13 cellular contexts compared by ENCODE assay signal in the genomic region with DNA sequence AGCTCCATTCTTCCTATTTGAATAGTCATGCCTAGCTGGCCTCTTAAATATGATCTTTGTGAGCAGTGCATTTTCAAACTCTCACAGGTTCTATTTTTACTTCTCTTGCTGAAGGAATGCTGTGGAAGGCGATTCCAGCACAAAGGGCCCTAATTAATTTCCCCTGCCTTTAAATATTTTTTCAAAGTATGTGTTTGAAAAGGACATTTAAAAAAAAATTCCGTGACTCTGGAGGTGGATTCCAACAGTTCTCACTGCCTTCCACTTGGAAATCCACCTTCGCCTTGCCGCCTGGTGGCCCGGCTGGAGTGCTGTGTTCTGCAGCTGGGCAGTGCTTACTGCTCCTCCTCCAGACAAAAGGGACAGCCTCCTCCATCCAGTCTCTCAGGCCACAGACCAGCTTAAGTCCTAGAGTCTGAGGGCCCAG.
DNase-seq lines count a peak whose midpoint lies in the region; ATAC-seq and TF ChIP-seq lines count a peak whose summit lies in the region.
"Had no signal": no experiment of that assay in that cellular context is flagged by ENCODE, and none has a peak within 500 bp of the region (broad histone marks: within the 10 kb centered on the region; RNA-seq: fewer than 3 reads in every experiment).

No MANE protein-coding gene starts in this region.

- H3K9me3 ChIP-seq in HUES64 (ENCODE audit: insufficient read depth, low read depth, low read length) (peaks cover 12% of the 10 kb centered on the region; the same call in 1 of the 2 replicates), uterus (no peaks in the 10 kb centered on the region), right lobe of liver (no peaks in the 10 kb centered on the region)

- peak; percentile 69 for DNase-seq in ecto neural progenitor cell (ENCODE audit: low spot score)
- DNase-seq in uterus, result no peak
- no peak for DNase-seq in 8988T
- DNase-seq in right lobe of liver, result no peak
- DNase-seq: MM.1S; NCI-H226; stimulated activated CD4-positive, alpha-beta T cell treated with anti-CD3 and anti-CD28 coated beads, Interleukin-4, amount 100 ng/mL, for 1 hour; stimulated activated naive CD8-positive, alpha-beta T cell treated with anti-CD3 and anti-CD28 coated beads, Interleukin-15, amount 100 ng/mL, for 72 hours had no signal

- H3K4me3 ChIP-seq in HUES64 (ENCODE audit: low read length) (no peak overlapping the region), uterus (no peak overlapping the region), right lobe of liver (no peak overlapping the region)
- H3K4me3 ChIP-seq: hepatocyte had no signal

- H3K27me3 ChIP-seq in HUES64 (ENCODE audit: insufficient read depth, low read length), result no peaks in the 10 kb centered on the region
- H3K27me3 ChIP-seq in uterus, result no peaks in the 10 kb centered on the region
- no peaks in the 10 kb centered on the region for H3K27me3 ChIP-seq in right lobe of liver
- H3K27me3 ChIP-seq: hepatocyte had no signal

- H3K27me3 Mint-ChIP-seq in nephron (ENCODE audit: low read depth), result no peaks in the 10 kb centered on the region
- H3K27me3 Mint-ChIP-seq: activated naive CD8-positive, alpha-beta T cell had no signal

- ATAC-seq in GM19035 (IDR thresholded peaks at IDR 0.05; ENCODE audit: unreplicated experiment) (no peak), right lobe of liver (no peak)
- ATAC-seq: stimulated activated naive CD8-positive, alpha-beta T cell treated with anti-CD3 and anti-CD28 coated beads, Interleukin-15, amount 100 ng/mL, for 72 hours had no signal

- 51% methylated on average over 4 of the region's 5 CpGs for WGBS in HUES64
- 67% methylated on average over 5 of the region's 5 CpGs for WGBS in right lobe of liver (ENCODE audit: insufficient coverage, low coverage, low lambda C conversion rate, missing lambda C conversion rate)

- intact Hi-C loops in uterus (cut with DNase I; ENCODE audit: low total_unique reads), result no loop called here
- intact Hi-C loops in right lobe of liver (cut with DNase I), result no loop called here

- H3K9ac ChIP-seq in HUES64 (ENCODE audit: low read depth, low read length), result no peak overlapping the region; the same call in 1 of the 2 replicates

- peaks cover 3% of the 10 kb centered on the region for H3K36me3 Mint-ChIP-seq in nephron (ENCODE audit: low read depth)
- H3K36me3 Mint-ChIP-seq: activated naive CD8-positive, alpha-beta T cell had no signal

- peak; percentile 11 to 33 (median 27) for TF ChIP-seq CTCF in nephron (IDR thresholded peaks at IDR 0.05; ENCODE audit: unreplicated experiment in 3 of 3)
- TF ChIP-seq CTCF in uterus (IDR thresholded peaks at IDR 0.05), result peak; percentile 8 to 45 (median 33)
- no peak for TF ChIP-seq CTCF in right lobe of liver (IDR thresholded peaks at IDR 0.05)

- H3K4me1 ChIP-seq in HUES64 (ENCODE audit: insufficient read depth, low read length) (peaks cover 21% of the 10 kb centered on the region), uterus (peaks cover 15 to 17% of the 10 kb centered on the region in 2 donors), right lobe of liver (no peaks in the 10 kb centered on the region)

- 0 out of 2 replicates have a peak overlapping the region, but pooled peaks have one; percentile 13 for H3K27ac ChIP-seq in HUES64 (ENCODE audit: low read depth, low read length)
- peak overlapping the region; percentile 84 to 97 for H3K27ac ChIP-seq in uterus
- H3K27ac ChIP-seq in right lobe of liver, result no peak overlapping the region
- H3K27ac ChIP-seq: hepatocyte had no signal

- H3K9me3 Mint-ChIP-seq in nephron, result peaks cover 10% of the 10 kb centered on the region
- H3K9me3 Mint-ChIP-seq: stimulated activated naive CD8-positive, alpha-beta T cell treated with anti-CD3 and anti-CD28 coated beads, Interleukin-15, amount 100 ng/mL, for 72 hours had no signal

- H3K36me3 ChIP-seq in HUES64 (ENCODE audit: insufficient read depth, low read length) (no peaks in the 10 kb centered on the region), uterus (no peaks in the 10 kb centered on the region), right lobe of liver (no peaks in the 10 kb centered on the region)

- no peak for TF ChIP-seq POLR2A in uterus (IDR thresholded peaks at IDR 0.05)
- TF ChIP-seq POLR2A in right lobe of liver (IDR thresholded peaks at IDR 0.05), result no peak

- peaks cover 33% of the 10 kb centered on the region for H3K4me1 Mint-ChIP-seq in nephron
- H3K4me1 Mint-ChIP-seq: stimulated activated naive CD8-positive, alpha-beta T cell treated with anti-CD3 and anti-CD28 coated beads, Interleukin-15, amount 100 ng/mL, for 72 hours had no signal

- H3K27ac Mint-ChIP-seq in nephron, result peak overlapping the region; percentile 34 to 95 (median 94)
- H3K27ac Mint-ChIP-seq: activated naive CD8-positive, alpha-beta T cell; stimulated activated naive CD8-positive, alpha-beta T cell treated with anti-CD3 and anti-CD28 coated beads, Interleukin-15, amount 100 ng/mL, for 72 hours had no signal

- H3K4me3 Mint-ChIP-seq in nephron, result peak overlapping the region in 1 of 3 experiments; percentile 24
- H3K4me3 Mint-ChIP-seq: activated naive CD8-positive, alpha-beta T cell; stimulated activated naive CD8-positive, alpha-beta T cell treated with anti-CD3 and anti-CD28 coated beads, Interleukin-15, amount 100 ng/mL, for 72 hours had no signal

Comparison
In these comparisons a context has a peak if more than half of its experiments do, and no peak if none do; other contexts are left out.
1. H3K27ac ChIP-seq: peak in HUES64 (single experiment) and uterus (2 of 2); none in right lobe of liver (0 of 3).
2. CTCF ChIP-seq: peak in nephron (3 of 3) and uterus (4 of 4); none in right lobe of liver (0 of 4).